In the genomic region with DNA sequence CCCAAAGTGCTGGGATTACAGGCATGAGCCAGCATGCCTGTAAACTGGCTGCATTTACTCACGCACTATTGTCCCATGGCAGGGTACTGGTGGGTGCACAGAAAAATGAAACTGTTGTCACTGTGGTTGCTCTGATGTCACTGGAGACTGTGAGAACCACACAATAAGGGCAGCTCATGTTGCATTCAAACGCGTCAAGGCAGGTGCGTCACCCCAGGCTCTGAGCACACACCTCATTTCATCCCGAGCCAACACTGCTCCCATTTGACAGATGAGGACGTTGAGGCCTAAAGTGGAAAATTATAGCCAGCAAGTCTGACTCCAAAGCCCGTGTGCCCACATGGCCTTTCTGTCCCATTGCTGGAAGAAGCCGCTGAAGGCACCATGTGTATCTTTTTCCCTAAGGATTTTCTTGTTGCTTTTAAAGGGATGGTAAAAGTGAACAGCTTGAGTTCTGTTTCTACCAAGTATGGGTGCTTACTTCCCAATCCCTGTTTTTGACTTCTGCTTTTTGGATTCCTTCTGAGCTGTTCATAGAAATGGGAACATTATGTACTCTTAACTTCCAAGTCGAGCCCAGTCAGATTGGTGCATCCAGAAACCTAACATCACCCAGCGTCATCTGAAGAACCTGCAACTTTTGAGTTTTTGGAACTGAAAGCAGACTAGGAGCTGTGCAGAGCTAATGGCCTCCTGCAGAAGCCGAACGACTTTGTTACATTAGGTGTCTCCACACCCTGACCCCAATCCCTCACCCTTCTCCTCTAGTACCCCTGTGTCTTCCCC, we compare ENCODE assay signal across 16 cellular contexts.
DNase-seq lines count a peak whose midpoint lies in the region; ATAC-seq and TF ChIP-seq lines count a peak whose summit lies in the region.
"Had no signal": no experiment of that assay in that cellular context is flagged by ENCODE, and none has a peak within 500 bp of the region (broad histone marks: within the 10 kb centered on the region; RNA-seq: fewer than 3 reads in every experiment).

No MANE protein-coding gene starts in this region.

- H3K4me3 Mint-ChIP-seq in CD8-positive, alpha-beta T cell, result no peak overlapping the region
- H3K4me3 Mint-ChIP-seq in T-helper 17 cell, result no peak overlapping the region
- H3K4me3 Mint-ChIP-seq in natural killer cell treated with Interleukin-12 subunit alpha and Interleukin-12 subunit beta and Interleukin-15 and Interleukin-18, amount 100 ng/mL, for 72 hours, result peak overlapping the region; percentile 65
- H3K4me3 Mint-ChIP-seq: B cell had no signal

- DNase-seq in CD8-positive, alpha-beta T cell, result peak in 1 of 7 experiments; percentile 67
- DNase-seq in T-helper 17 cell (no peak), cardiac septum (ENCODE audit: low spot score) (peak; percentile 33), NCI-H345 treated with DMSO at 0.1 percent for 48 hours (lab: John Stamatoyannopoulos, UW; ENCODE audit: unreplicated experiment) (no peak), HCEC 1CT (no peak), LoVo (ENCODE audit: low spot score) (no peak)
- DNase-seq in natural killer cell treated with Interleukin-12 subunit alpha and Interleukin-12 subunit beta and Interleukin-15 and Interleukin-18, amount 100 ng/mL, for 72 hours (ENCODE audit: low spot score), result no peak
- DNase-seq: activated gamma-delta T cell; DMS53; IMR-90; NCI-H1092; SHP77; stimulated activated CD4-positive, alpha-beta T cell treated with anti-CD3 and anti-CD28 coated beads, Interleukin-4, amount 100 ng/mL, for 4 hours had no signal

- POLR2A ChIA-PET in CD8-positive, alpha-beta T cell (lab: Charles Lee), result interaction anchor here (1.3 to 1.9 kb wide), 2 partner anchors 10 to 11 kb away, joined by 5 to 8 read pairs; no protein-coding TSS in a partner anchor

- CTCF ChIA-PET in CD8-positive, alpha-beta T cell (lab: Charles Lee), result interaction anchor here (0.8 to 1.0 kb wide), 3 partner anchors 8 to 51 kb away, joined by 3 read pairs; no protein-coding TSS in a partner anchor

- peaks cover 3% of the 10 kb centered on the region for H3K36me3 Mint-ChIP-seq in CD8-positive, alpha-beta T cell
- H3K36me3 Mint-ChIP-seq in T-helper 17 cell (ENCODE audit: low read depth), result peaks cover 2% of the 10 kb centered on the region
- peaks cover 2% of the 10 kb centered on the region for H3K36me3 Mint-ChIP-seq in natural killer cell treated with Interleukin-12 subunit alpha and Interleukin-12 subunit beta and Interleukin-15 and Interleukin-18, amount 100 ng/mL, for 72 hours

- no peaks in the 10 kb centered on the region for H3K9me3 ChIP-seq in CD8-positive, alpha-beta T cell (ENCODE audit: low read length)
- no peaks in the 10 kb centered on the region for H3K9me3 ChIP-seq in T-helper 17 cell (ENCODE audit: control insufficient read depth, low read length, poor library complexity, severe bottlenecking)
- H3K9me3 ChIP-seq: neutrophil had no signal

- peaks cover 46% of the 10 kb centered on the region for H3K4me1 ChIP-seq in CD8-positive, alpha-beta T cell (ENCODE audit: insufficient read depth, low read length)

- no peaks in the 10 kb centered on the region for H3K27me3 Mint-ChIP-seq in CD8-positive, alpha-beta T cell (ENCODE audit: low read depth)
- H3K27me3 Mint-ChIP-seq in T-helper 17 cell, result no peaks in the 10 kb centered on the region
- no peaks in the 10 kb centered on the region for H3K27me3 Mint-ChIP-seq in natural killer cell treated with Interleukin-12 subunit alpha and Interleukin-12 subunit beta and Interleukin-15 and Interleukin-18, amount 100 ng/mL, for 72 hours

- H3K27ac ChIP-seq in CD8-positive, alpha-beta T cell (ENCODE audit: low read depth, low read length), result no peak overlapping the region
- H3K27ac ChIP-seq: neutrophil had no signal

- peaks cover 2% of the 10 kb centered on the region for H3K9me3 Mint-ChIP-seq in CD8-positive, alpha-beta T cell
- H3K9me3 Mint-ChIP-seq in natural killer cell treated with Interleukin-12 subunit alpha and Interleukin-12 subunit beta and Interleukin-15 and Interleukin-18, amount 100 ng/mL, for 72 hours, result peaks cover under 1% of the 10 kb centered on the region

- H3K4me3 ChIP-seq in CD8-positive, alpha-beta T cell (ENCODE audit: low read depth, low read length), result no peak overlapping the region

- peak; percentile 80 for ATAC-seq in CD8-positive, alpha-beta T cell
- peak; percentile 40 for ATAC-seq in T-helper 17 cell
- peak in 1 of 2 donors; percentile 57 for ATAC-seq in natural killer cell treated with Interleukin-12 subunit alpha and Interleukin-12 subunit beta and Interleukin-15 and Interleukin-18, amount 100 ng/mL, for 72 hours
- no peak for ATAC-seq in GM18498 (IDR thresholded peaks at IDR 0.05; ENCODE audit: unreplicated experiment)

- H3K27ac Mint-ChIP-seq in CD8-positive, alpha-beta T cell, result peak overlapping the region; percentile 81
- peak overlapping the region; percentile 82 for H3K27ac Mint-ChIP-seq in T-helper 17 cell
- peak overlapping the region; percentile 21 to 94 for H3K27ac Mint-ChIP-seq in natural killer cell treated with Interleukin-12 subunit alpha and Interleukin-12 subunit beta and Interleukin-15 and Interleukin-18, amount 100 ng/mL, for 72 hours
- H3K27ac Mint-ChIP-seq: B cell had no signal

- peaks cover 66% of the 10 kb centered on the region for H3K4me1 Mint-ChIP-seq in CD8-positive, alpha-beta T cell (ENCODE audit: low read depth)
- H3K4me1 Mint-ChIP-seq in T-helper 17 cell, result peaks cover 27% of the 10 kb centered on the region
- H3K4me1 Mint-ChIP-seq in natural killer cell treated with Interleukin-12 subunit alpha and Interleukin-12 subunit beta and Interleukin-15 and Interleukin-18, amount 100 ng/mL, for 72 hours (ENCODE audit: low read depth in 2 of 2), result peaks cover 54 to 70% of the 10 kb centered on the region in 2 donors
- H3K4me1 Mint-ChIP-seq: B cell had no signal

- no peak for TF ChIP-seq CTCF in CD8-positive, alpha-beta T cell (IDR thresholded peaks at IDR 0.05)

- no peaks in the 10 kb centered on the region for H3K36me3 ChIP-seq in CD8-positive, alpha-beta T cell (ENCODE audit: insufficient read depth, low read length)
- H3K36me3 ChIP-seq: neutrophil had no signal

- intact Hi-C loops in CD8-positive, alpha-beta T cell (cut with DNase I, micrococcal nuclease), result no loop called here
- intact Hi-C loops in cardiac septum (cut with DNase I), result no loop called here

- H3K27me3 ChIP-seq in CD8-positive, alpha-beta T cell (ENCODE audit: insufficient read depth, low read length), result no peaks in the 10 kb centered on the region
- H3K27me3 ChIP-seq: neutrophil had no signal
